ENCODE assay signal across 1 cellular context in genomic region chr20:55471052-55472006, GRCh38.
TF ChIP-seq lines count a peak whose summit lies in the region.

No MANE protein-coding gene starts in this region.

TF ChIP-seq in HepG2, 621 proteins besides CTCF, POLR2A, EP300 and RAD21 (continued from another document and continues in another):
- peak; percentile 97 for TF ChIP-seq ARID5B (CRISPR knock-in tag; IDR thresholded peaks at IDR 0.05)
- TF ChIP-seq SOX6 (IDR thresholded peaks at IDR 0.05): no peak
- peak; percentile 98 for TF ChIP-seq SOX6 (CRISPR knock-in tag; IDR thresholded peaks at IDR 0.05)
- peak; percentile 79 for TF ChIP-seq SIX4 (CRISPR knock-in tag; IDR thresholded peaks at IDR 0.05)
- no peak; the same call in 1 of the 2 replicates for TF ChIP-seq HOXA7 (CRISPR knock-in tag; IDR thresholded peaks at IDR 0.05)
- no peak for TF ChIP-seq NFIB (CRISPR knock-in tag; IDR thresholded peaks at IDR 0.05; ENCODE audit: borderline replicate concordance)
- no peak for TF ChIP-seq E2F2 (CRISPR knock-in tag; IDR thresholded peaks at IDR 0.05; ENCODE audit: borderline replicate concordance)
- TF ChIP-seq WIZ (CRISPR knock-in tag; IDR thresholded peaks at IDR 0.05): no peak
- no peak for TF ChIP-seq KDM1A (CRISPR knock-in tag; IDR thresholded peaks at IDR 0.05)
- TF ChIP-seq TSC22D2 (CRISPR knock-in tag; IDR thresholded peaks at IDR 0.05; ENCODE audit: borderline replicate concordance): no peak
- no peak for TF ChIP-seq ZBTB37 (CRISPR knock-in tag; IDR thresholded peaks at IDR 0.05)
- no peak for TF ChIP-seq ELK4 (CRISPR knock-in tag; IDR thresholded peaks at IDR 0.05; ENCODE audit: borderline replicate concordance)
- no peak for TF ChIP-seq NFE2L2 (IDR thresholded peaks at IDR 0.05; ENCODE audit: low read length)
- peak; percentile 95; the same call in 1 of the 2 replicates for TF ChIP-seq HOMEZ (CRISPR knock-in tag; IDR thresholded peaks at IDR 0.05; ENCODE audit: low read depth)
- no peak for TF ChIP-seq E2F5 (CRISPR knock-in tag; conservative IDR thresholded peaks at IDR 0.05)
- peak; percentile 56; the same call in 1 of the 2 replicates for TF ChIP-seq ZNF782 (CRISPR knock-in tag; IDR thresholded peaks at IDR 0.05; ENCODE audit: borderline replicate concordance)
- TF ChIP-seq TRIM22 (IDR thresholded peaks at IDR 0.05): no peak
- TF ChIP-seq SIN3B (IDR thresholded peaks at IDR 0.05; ENCODE audit: low read length): no peak
- TF ChIP-seq AHDC1 (CRISPR knock-in tag; IDR thresholded peaks at IDR 0.05; ENCODE audit: borderline replicate concordance): peak; percentile 99; the same call in 1 of the 2 replicates
- TF ChIP-seq ZBTB3 (CRISPR knock-in tag; IDR thresholded peaks at IDR 0.05; ENCODE audit: borderline replicate concordance, low read depth): no peak
- no peak for TF ChIP-seq ZNF776 (CRISPR knock-in tag; IDR thresholded peaks at IDR 0.05)
- peak; percentile 81; the same call in 1 of the 2 replicates for TF ChIP-seq ATF6 (CRISPR knock-in tag; conservative IDR thresholded peaks at IDR 0.05)
- peak; percentile 74 for TF ChIP-seq ARNTL (CRISPR knock-in tag; IDR thresholded peaks at IDR 0.05)
- TF ChIP-seq GMEB1 (CRISPR knock-in tag; IDR thresholded peaks at IDR 0.05; ENCODE audit: borderline replicate concordance): no peak
- TF ChIP-seq TRIM24 (CRISPR knock-in tag; IDR thresholded peaks at IDR 0.05): no peak
- TF ChIP-seq CCAR2 (optimal IDR thresholded peaks at IDR 0.05; ENCODE audit: low read depth, low read length): no peak
- TF ChIP-seq ZNF496 (CRISPR knock-in tag; IDR thresholded peaks at IDR 0.05; ENCODE audit: insufficient replicate concordance): no peak
- TF ChIP-seq ZNF775 (CRISPR knock-in tag; IDR thresholded peaks at IDR 0.05; ENCODE audit: borderline replicate concordance): peak; percentile 51; the same call in 1 of the 2 replicates
- no peak for TF ChIP-seq SETDB1 (CRISPR knock-in tag; IDR thresholded peaks at IDR 0.05; ENCODE audit: borderline replicate concordance)
- TF ChIP-seq ZNF235 (CRISPR knock-in tag; IDR thresholded peaks at IDR 0.05; ENCODE audit: borderline replicate concordance): no peak
- no peak for TF ChIP-seq GPBP1L1 (CRISPR knock-in tag; IDR thresholded peaks at IDR 0.05)
